8 cellular contexts compared by ENCODE assay signal in the genomic region with DNA sequence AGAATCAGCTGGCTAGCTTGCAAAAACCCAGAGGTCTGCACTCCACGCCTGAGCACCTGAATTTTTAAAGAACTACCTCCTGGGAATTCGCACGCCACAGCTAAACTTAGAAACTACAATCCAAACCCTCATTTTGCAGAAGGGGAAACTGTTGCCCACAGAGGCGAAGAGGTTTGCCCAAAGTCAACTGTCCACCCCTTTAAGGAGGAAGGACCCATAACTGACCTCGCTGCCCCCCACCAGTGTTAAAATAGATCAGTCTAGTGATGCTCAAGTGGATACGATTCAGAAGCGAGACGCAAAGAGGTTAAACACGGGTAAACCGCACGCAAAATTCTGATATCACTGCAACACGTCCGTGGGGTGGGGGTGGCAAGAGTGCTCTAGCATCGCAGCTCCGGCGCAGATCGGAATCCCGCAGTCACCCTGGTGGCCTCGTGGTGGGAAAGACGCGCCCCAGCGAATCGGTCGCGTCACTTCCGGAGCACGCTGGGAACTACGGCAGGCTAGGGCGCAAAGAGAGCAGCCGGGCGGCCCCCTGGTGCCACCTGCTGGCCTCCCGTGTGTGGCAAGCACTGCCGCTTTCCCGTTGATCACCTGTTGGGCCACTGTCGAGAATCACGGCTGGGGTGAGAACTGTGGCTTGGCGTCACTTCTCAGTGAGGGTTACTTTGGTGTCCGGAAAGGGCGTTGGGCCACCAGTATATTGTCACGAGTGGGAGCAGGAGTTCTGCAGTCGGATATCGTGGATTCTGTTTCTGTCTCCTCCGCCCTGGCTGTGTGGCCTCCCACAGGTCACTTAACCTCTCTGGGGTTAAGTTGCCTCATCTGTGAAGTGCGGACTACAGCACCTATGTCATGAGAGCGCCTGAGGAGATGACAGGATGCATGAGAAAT. TPM values are rescaled to one million over a fixed set of nuclear protein-coding genes. Genes with fewer than 3 reads are reported as not detected.
DNase-seq lines count a peak whose midpoint lies in the region; ATAC-seq and TF ChIP-seq lines count a peak whose summit lies in the region.

A gene (minus strand): TSS at position 451 of the 897 bp plus-strand sequence. CDS start 686 bp downstream, outside the sequence.

- peaks cover 25% of the 10 kb centered on the region for H3K36me3 Mint-ChIP-seq in activated naive CD4-positive, alpha-beta T cell treated with anti-CD3 and anti-CD28 coated beads for 36 hours (ENCODE audit: low read depth)

- H3K9me3 ChIP-seq in HEK293 (ENCODE audit: control insufficient read depth, insufficient read depth, low read depth, low read length) (no peaks in the 10 kb centered on the region), gastroesophageal sphincter (no peaks in the 10 kb centered on the region), suprapubic skin (no peaks in the 10 kb centered on the region)

- 0 to 7% methylated on average over 1 to 17 of the region's 45 CpGs for WGBS in gastroesophageal sphincter (ENCODE audit: low coverage in 1 of 2), 2 donors
- 4% methylated on average over 45 of the region's 45 CpGs for WGBS in suprapubic skin

- POLR2A ChIA-PET in HEK293 (lab: Yijun Ruan, JAX): no interaction called here

- in situ Hi-C loops in SK-MEL-5 (cut with HindIII; ENCODE audit: low pct_unique_long_range_greater_than_20kb, low sequenced_read_pairs): no loop called here

- H3K36me3 ChIP-seq in HEK293 (ENCODE audit: control insufficient read depth in 2 of 2, insufficient read depth in 1 of 2, low read length in 2 of 2) (peaks cover 16 to 29% of the 10 kb centered on the region in 2 experiments; a peak in 2 of 3 replicates), gastroesophageal sphincter (peaks cover 0 to 35% of the 10 kb centered on the region in 2 donors), suprapubic skin (peaks cover 25% of the 10 kb centered on the region)

- intact Hi-C loops in activated naive CD4-positive, alpha-beta T cell treated with anti-CD3 and anti-CD28 coated beads for 36 hours (cut with micrococcal nuclease): loop anchor here (1.0 to 5.0 kb wide), 12 partner anchors 41 to 576 kb away; a partner anchor contains a TSS

- peak; percentile 80 for ATAC-seq in gastroesophageal sphincter

- H3K27me3 ChIP-seq in gastroesophageal sphincter (no peaks in the 10 kb centered on the region), suprapubic skin (no peaks in the 10 kb centered on the region)

- H3K4me1 ChIP-seq in HEK293 (ENCODE audit: control insufficient read depth, insufficient read depth, low read length): no peaks in the 10 kb centered on the region
- peaks cover 0 to 44% (median 16%) of the 10 kb centered on the region in 3 donors for H3K4me1 ChIP-seq in gastroesophageal sphincter
- H3K4me1 ChIP-seq in suprapubic skin: peaks cover 32% of the 10 kb centered on the region

- CTCF ChIA-PET in HEK293 (lab: Yijun Ruan, JAX): interaction anchor here (0.5 to 2.6 kb wide), 17 partner anchors 9 to 577 kb away, joined by 3 to 13 read pairs (median 4); no protein-coding TSS in a partner anchor
- CTCF ChIA-PET in activated naive CD4-positive, alpha-beta T cell treated with anti-CD3 and anti-CD28 coated beads for 36 hours (lab: Charles Lee): interaction anchor here (0.9 to 5.4 kb wide), 12 partner anchors 19 to 520 kb away, joined by 3 to 41 read pairs (median 4); a partner anchor contains a TSS

- no peaks in the 10 kb centered on the region for H3K27me3 Mint-ChIP-seq in activated naive CD4-positive, alpha-beta T cell treated with anti-CD3 and anti-CD28 coated beads for 36 hours (ENCODE audit: low read depth)

- peak; percentile 27 to 41 for TF ChIP-seq POLR2A in gastroesophageal sphincter (IDR thresholded peaks at IDR 0.05)
- peak in 1 of 2 donors; percentile 34 for TF ChIP-seq POLR2A in suprapubic skin (IDR thresholded peaks at IDR 0.05)

- peak within 1 kb of the TSS; percentile 81 for H3K27ac Mint-ChIP-seq in activated naive CD4-positive, alpha-beta T cell treated with anti-CD3 and anti-CD28 coated beads for 36 hours

- H3K27ac ChIP-seq in HEK293 (ENCODE audit: extremely low read depth, low read depth, low read length): no peak within 1 kb of the TSS; the same call in 1 of the 2 replicates
- peak within 1 kb of the TSS; percentile 62 to 81 (median 74) for H3K27ac ChIP-seq in gastroesophageal sphincter
- peak within 1 kb of the TSS; percentile 62 for H3K27ac ChIP-seq in suprapubic skin

- peak; percentile 99 for TF ChIP-seq CTCF in HEK293 (tag by site-specific recombination; IDR thresholded peaks at IDR 0.05)
- peak; percentile 94 to 99 (median 98) for TF ChIP-seq CTCF in gastroesophageal sphincter (IDR thresholded peaks at IDR 0.05)
- peak; percentile 89 to 99 for TF ChIP-seq CTCF in suprapubic skin (IDR thresholded peaks at IDR 0.05)

- peak within 1 kb of the TSS; percentile 32 for H3K4me3 ChIP-seq in HEK293 (ENCODE audit: low read depth, low read length)
- H3K4me3 ChIP-seq in gastroesophageal sphincter: peak within 1 kb of the TSS; percentile 58 to 60
- peak within 1 kb of the TSS; percentile 56 for H3K4me3 ChIP-seq in suprapubic skin

- H3K4me1 Mint-ChIP-seq in activated naive CD4-positive, alpha-beta T cell treated with anti-CD3 and anti-CD28 coated beads for 36 hours (ENCODE audit: low read depth): peaks cover 44% of the 10 kb centered on the region

- no peaks in the 10 kb centered on the region for H3K9me3 Mint-ChIP-seq in activated naive CD4-positive, alpha-beta T cell treated with anti-CD3 and anti-CD28 coated beads for 36 hours

- TF ChIP-seq EP300 in gastroesophageal sphincter (IDR thresholded peaks at IDR 0.05) (no peak), suprapubic skin (IDR thresholded peaks at IDR 0.05) (no peak)

- peak; percentile 41 for DNase-seq in GM04503 (ENCODE audit: low read depth)
- peak; percentile 89 for DNase-seq in MV-4-11 (lab: John Stamatoyannopoulos, UW)
- peak; percentile 93 for DNase-seq in SK-MEL-5 (ENCODE audit: low read depth, low spot score)
- DNase-seq in activated naive CD4-positive, alpha-beta T cell treated with anti-CD3 and anti-CD28 coated beads for 36 hours: peak; percentile 96
- peak; percentile 47 to 97 (median 88) for DNase-seq in nucleus accumbens (lab: John Stamatoyannopoulos, UW)
- DNase-seq in suprapubic skin (ENCODE audit: low spot score in 2 of 2): peak; percentile 95 to 96

- peak within 1 kb of the TSS; percentile 85 for H3K4me3 Mint-ChIP-seq in activated naive CD4-positive, alpha-beta T cell treated with anti-CD3 and anti-CD28 coated beads for 36 hours

TF ChIP-seq in HEK293, 187 proteins besides CTCF, POLR2A, EP300 and RAD21 (continues in another document):
- TF ChIP-seq ZNF654 (tag by site-specific recombination; IDR thresholded peaks at IDR 0.05; ENCODE audit: low read depth) (peak; percentile 99), ZFP37 (tag by site-specific recombination; IDR thresholded peaks at IDR 0.05) (0 out of 2 replicates have a peak, but pooled peaks have one; percentile 55), ZNF707 (tag by site-specific recombination; IDR thresholded peaks at IDR 0.05) (no peak), ZNF660 (tag by site-specific recombination; IDR thresholded peaks at IDR 0.05) (peak; percentile 94), ZNF558 (tag by site-specific recombination; IDR thresholded peaks at IDR 0.05) (no peak), ZNF843 (tag by site-specific recombination; IDR thresholded peaks at IDR 0.05) (0 out of 2 replicates have a peak, but pooled peaks have one; percentile 26), ZNF211 (tag by site-specific recombination; IDR thresholded peaks at IDR 0.05; ENCODE audit: low read depth) (no peak), KLF16 (tag by site-specific recombination; IDR thresholded peaks at IDR 0.05) (peak; percentile 71; the same call in 1 of the 2 replicates)
- TF ChIP-seq, protein P1, sequence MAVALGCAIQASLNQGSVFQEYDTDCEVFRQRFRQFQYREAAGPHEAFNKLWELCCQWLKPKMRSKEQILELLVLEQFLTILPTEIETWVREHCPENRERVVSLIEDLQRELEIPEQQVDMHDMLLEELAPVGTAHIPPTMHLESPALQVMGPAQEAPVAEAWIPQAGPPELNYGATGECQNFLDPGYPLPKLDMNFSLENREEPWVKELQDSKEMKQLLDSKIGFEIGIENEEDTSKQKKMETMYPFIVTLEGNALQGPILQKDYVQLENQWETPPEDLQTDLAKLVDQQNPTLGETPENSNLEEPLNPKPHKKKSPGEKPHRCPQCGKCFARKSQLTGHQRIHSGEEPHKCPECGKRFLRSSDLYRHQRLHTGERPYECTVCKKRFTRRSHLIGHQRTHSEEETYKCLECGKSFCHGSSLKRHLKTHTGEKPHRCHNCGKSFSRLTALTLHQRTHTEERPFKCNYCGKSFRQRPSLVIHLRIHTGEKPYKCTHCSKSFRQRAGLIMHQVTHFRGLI (tag by site-specific recombination; IDR thresholded peaks at IDR 0.05): peak; percentile 54; the same call in 1 of the 2 replicates
- TF ChIP-seq, protein P2, sequence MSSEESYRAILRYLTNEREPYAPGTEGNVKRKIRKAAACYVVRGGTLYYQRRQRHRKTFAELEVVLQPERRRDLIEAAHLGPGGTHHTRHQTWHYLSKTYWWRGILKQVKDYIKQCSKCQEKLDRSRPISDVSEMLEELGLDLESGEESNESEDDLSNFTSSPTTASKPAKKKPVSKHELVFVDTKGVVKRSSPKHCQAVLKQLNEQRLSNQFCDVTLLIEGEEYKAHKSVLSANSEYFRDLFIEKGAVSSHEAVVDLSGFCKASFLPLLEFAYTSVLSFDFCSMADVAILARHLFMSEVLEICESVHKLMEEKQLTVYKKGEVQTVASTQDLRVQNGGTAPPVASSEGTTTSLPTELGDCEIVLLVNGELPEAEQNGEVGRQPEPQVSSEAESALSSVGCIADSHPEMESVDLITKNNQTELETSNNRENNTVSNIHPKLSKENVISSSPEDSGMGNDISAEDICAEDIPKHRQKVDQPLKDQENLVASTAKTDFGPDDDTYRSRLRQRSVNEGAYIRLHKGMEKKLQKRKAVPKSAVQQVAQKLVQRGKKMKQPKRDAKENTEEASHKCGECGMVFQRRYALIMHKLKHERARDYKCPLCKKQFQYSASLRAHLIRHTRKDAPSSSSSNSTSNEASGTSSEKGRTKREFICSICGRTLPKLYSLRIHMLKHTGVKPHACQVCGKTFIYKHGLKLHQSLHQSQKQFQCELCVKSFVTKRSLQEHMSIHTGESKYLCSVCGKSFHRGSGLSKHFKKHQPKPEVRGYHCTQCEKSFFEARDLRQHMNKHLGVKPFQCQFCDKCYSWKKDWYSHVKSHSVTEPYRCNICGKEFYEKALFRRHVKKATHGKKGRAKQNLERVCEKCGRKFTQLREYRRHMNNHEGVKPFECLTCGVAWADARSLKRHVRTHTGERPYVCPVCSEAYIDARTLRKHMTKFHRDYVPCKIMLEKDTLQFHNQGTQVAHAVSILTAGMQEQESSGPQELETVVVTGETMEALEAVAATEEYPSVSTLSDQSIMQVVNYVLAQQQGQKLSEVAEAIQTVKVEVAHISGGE (tag by site-specific recombination; conservative IDR thresholded peaks at IDR 0.05; ENCODE audit: low read depth): peak; percentile 91

RNA-seq across cellular contexts. Expression of the gene that starts here (rescaled TPM):
- total RNA-seq in SK-MEL-5 (2014; rRNA removed; shearing (Covaris generic)): 30.2 and 32.7 TPM in 2 replicates
- polyA plus RNA-seq in SK-MEL-5 (2015; cell fraction: cytosol; rRNA removed): 17.9 and 25.9 TPM in 2 replicates
- polyA plus RNA-seq in SK-MEL-5 (2015; cell fraction: nucleus; rRNA removed): 95.7 and 102 TPM in 2 replicates
- 10 to 100 TPM; 31.1 to 32.7 TPM for total RNA-seq in activated naive CD4-positive, alpha-beta T cell treated with anti-CD3 and anti-CD28 coated beads for 36 hours
- total RNA-seq in gastroesophageal sphincter (10 to 100 TPM; 13.5 to 21.9 (median 16.9) TPM), suprapubic skin (10 to 100 TPM; 18.8 to 36.0 (median 22.1) TPM)

Comparison
In these comparisons a context has a peak if more than half of its experiments do, and no peak if none do; other contexts are left out.
1. DNase-seq: peak in every context shown above with its lines; median percentile 96 in activated naive CD4-positive, alpha-beta T cell treated with anti-CD3 and anti-CD28 coated beads for 36 hours; 96 in suprapubic skin; 93 in SK-MEL-5; 89 in MV-4-11; 88 in nucleus accumbens; 41 in GM04503.